ENCODE assay signal across 8 cellular contexts in genomic region chr15:65869127-65869953, GRCh38. TPM values are rescaled to one million over a fixed set of nuclear protein-coding genes. Genes with fewer than 3 reads are reported as not detected.
DNase-seq lines count a peak whose midpoint lies in the region; ATAC-seq and TF ChIP-seq lines count a peak whose summit lies in the region.

Gene RAB11A, plus strand, starts transcription at chr15:65869491. Its CDS starts 95 bp downstream, at chr15:65869586.

- H3K27me3 Mint-ChIP-seq in type B pancreatic cell = peaks cover 9% of the 10 kb centered on the region

- peak; percentile 93 for ATAC-seq in HG02798 (IDR thresholded peaks at IDR 0.05; ENCODE audit: poor library complexity, unreplicated experiment)

- DNase-seq in NCI-H1417 treated with DMSO at 0.1 percent for 48 hours (lab: John Stamatoyannopoulos, UW) (peak; percentile 99), SW480 (ENCODE audit: low spot score) (peak; percentile 98), adipocyte (ENCODE audit: low read depth) (peak; percentile 99), cardiac septum (ENCODE audit: low spot score) (peak; percentile 98), pons (ENCODE audit: low spot score) (peak; percentile 98), type B pancreatic cell (ENCODE audit: extremely low spot score, unreplicated experiment) (peak; percentile 95)

- H3K9me3 Mint-ChIP-seq in type B pancreatic cell = no peaks in the 10 kb centered on the region

- peak within 1 kb of the TSS; percentile 100 for H3K4me3 Mint-ChIP-seq in type B pancreatic cell

- peaks cover 27% of the 10 kb centered on the region for H3K4me1 ChIP-seq in adipocyte (ENCODE audit: control insufficient read depth, insufficient read depth, low read length)

- intact Hi-C loops in cardiac septum (cut with DNase I) = no loop called here

- H3K9ac ChIP-seq in adipocyte (ENCODE audit: low read length) = peak within 1 kb of the TSS; percentile 94

- peaks cover under 1% of the 10 kb centered on the region for H3K36me3 ChIP-seq in adipocyte (ENCODE audit: control insufficient read depth, insufficient read depth, low read length, severe bottlenecking)

- H3K9me3 ChIP-seq in adipocyte (ENCODE audit: control insufficient read depth, low read length) = no peaks in the 10 kb centered on the region

- TF ChIP-seq CTCF in GM12875 (IDR thresholded peaks at IDR 0.05; ENCODE audit: borderline replicate concordance, insufficient read depth, low read depth, low read length) = peak; percentile 21; the same call in 1 of the 2 replicates
- TF ChIP-seq CTCF in type B pancreatic cell (conservative IDR thresholded peaks at IDR 0.05) = peak; percentile 22

- peaks cover 9% of the 10 kb centered on the region for H3K36me3 Mint-ChIP-seq in type B pancreatic cell

- peak within 1 kb of the TSS; percentile 99 for H3K4me3 ChIP-seq in GM12875 (ENCODE audit: low read depth, low read length)
- H3K4me3 ChIP-seq in adipocyte (ENCODE audit: low read length) = peak within 1 kb of the TSS; percentile 98

- peak within 1 kb of the TSS; percentile 98 for H3K27ac Mint-ChIP-seq in type B pancreatic cell

- H3K27me3 ChIP-seq in adipocyte (replicated peaks; ENCODE audit: control insufficient read depth, insufficient read depth, low read length) = no peaks in the 10 kb centered on the region

- peaks cover 14% of the 10 kb centered on the region for H3K4me1 Mint-ChIP-seq in type B pancreatic cell (ENCODE audit: unreplicated experiment)

RNA-seq across cellular contexts. Expression of gene RAB11A, which starts in this region (rescaled TPM):
- total RNA-seq in cardiac septum (147 TPM), type B pancreatic cell (ENCODE audit: low replicate concordance) (266 and 484 TPM in 2 replicates)

Comparison
In these comparisons a context has a peak if more than half of its experiments do, and no peak if none do; other contexts are left out.
1. Peak in every context shown above with its lines: DNase-seq, ATAC-seq and H3K4me3 ChIP-seq.